ENCODE assay signal across 21 cellular contexts in genomic region chr6:135116566-135116965, GRCh38.
DNase-seq lines count a peak whose midpoint lies in the region; ATAC-seq, FAIRE-seq and TF ChIP-seq lines count a peak whose summit lies in the region.
"Had no signal": no experiment of that assay in that cellular context is flagged by ENCODE, and none has a peak within 500 bp of the region (broad histone marks: within the 10 kb centered on the region; RNA-seq: fewer than 3 reads in every experiment).

No MANE protein-coding gene starts in this region.

- peaks cover 6 to 8% of the 10 kb centered on the region in 2 donors for H3K36me3 Mint-ChIP-seq in activated T-cell treated with anti-CD3 and anti-CD28 coated beads, Interleukin-2, amount 50 U/mL, for 72 hours (ENCODE audit: insufficient read depth in 2 of 2)
- H3K36me3 Mint-ChIP-seq in activated CD8-positive, alpha-beta T cell treated with anti-CD3 and anti-CD28 coated beads, Interleukin-2, amount 10 ng/mL, durations not matched to agents 7 days and 5 days (ENCODE audit: low read depth), result peaks cover 12% of the 10 kb centered on the region
- peaks cover 12% of the 10 kb centered on the region for H3K36me3 Mint-ChIP-seq in stimulated activated effector memory CD8-positive, alpha-beta T cell treated with anti-CD3 and anti-CD28 coated beads, Interleukin-12 subunit alpha, Interleukin-12 subunit beta, amount 100 ng/mL, for 72 hours
- H3K36me3 Mint-ChIP-seq: brain, immature natural killer cell had no signal

- no peak for ATAC-seq in activated T-cell treated with anti-CD3 and anti-CD28 coated beads, Interleukin-2, amount 50 U/mL, for 72 hours (replicated peaks in 1 of 2)
- peak; percentile 39 for ATAC-seq in activated CD8-positive, alpha-beta T cell treated with anti-CD3 and anti-CD28 coated beads, Interleukin-2, amount 10 ng/mL, durations not matched to agents 7 days and 5 days
- no peak for ATAC-seq in stimulated activated effector memory CD8-positive, alpha-beta T cell treated with anti-CD3 and anti-CD28 coated beads, Interleukin-12 subunit alpha, Interleukin-12 subunit beta, amount 100 ng/mL, for 72 hours
- no peak for ATAC-seq in GM21737 (IDR thresholded peaks at IDR 0.05; ENCODE audit: unreplicated experiment)
- ATAC-seq: heart right ventricle, K562, left ventricle myocardium superior had no signal

- FAIRE-seq in GM12892 (lab: Jason Lieb, UNC), result no peak
- FAIRE-seq: endothelial cell of umbilical vein, K562, small intestine had no signal

- peak overlapping the region; percentile 100 for H3K27ac Mint-ChIP-seq in activated T-cell treated with anti-CD3 and anti-CD28 coated beads, Interleukin-2, amount 50 U/mL, for 72 hours
- H3K27ac Mint-ChIP-seq in activated CD8-positive, alpha-beta T cell treated with anti-CD3 and anti-CD28 coated beads, Interleukin-2, amount 10 ng/mL, durations not matched to agents 7 days and 5 days, result peak overlapping the region; percentile 76
- H3K27ac Mint-ChIP-seq in stimulated activated effector memory CD8-positive, alpha-beta T cell treated with anti-CD3 and anti-CD28 coated beads, Interleukin-12 subunit alpha, Interleukin-12 subunit beta, amount 100 ng/mL, for 72 hours, result peak overlapping the region; percentile 94
- H3K27ac Mint-ChIP-seq: brain, immature natural killer cell had no signal

- peaks cover 88% of the 10 kb centered on the region for H3K4me1 Mint-ChIP-seq in activated T-cell treated with anti-CD3 and anti-CD28 coated beads, Interleukin-2, amount 50 U/mL, for 72 hours (ENCODE audit: low read depth)
- H3K4me1 Mint-ChIP-seq in activated CD8-positive, alpha-beta T cell treated with anti-CD3 and anti-CD28 coated beads, Interleukin-2, amount 10 ng/mL, durations not matched to agents 7 days and 5 days (ENCODE audit: low read depth), result peaks cover 74% of the 10 kb centered on the region
- peaks cover 64% of the 10 kb centered on the region for H3K4me1 Mint-ChIP-seq in stimulated activated effector memory CD8-positive, alpha-beta T cell treated with anti-CD3 and anti-CD28 coated beads, Interleukin-12 subunit alpha, Interleukin-12 subunit beta, amount 100 ng/mL, for 72 hours
- H3K4me1 Mint-ChIP-seq: brain, immature natural killer cell had no signal

- peaks cover 0 to 5% of the 10 kb centered on the region in 2 donors for H3K9me3 Mint-ChIP-seq in activated T-cell treated with anti-CD3 and anti-CD28 coated beads, Interleukin-2, amount 50 U/mL, for 72 hours
- H3K9me3 Mint-ChIP-seq in activated CD8-positive, alpha-beta T cell treated with anti-CD3 and anti-CD28 coated beads, Interleukin-2, amount 10 ng/mL, durations not matched to agents 7 days and 5 days (ENCODE audit: insufficient read depth), result peaks cover 6% of the 10 kb centered on the region
- no peaks in the 10 kb centered on the region for H3K9me3 Mint-ChIP-seq in stimulated activated effector memory CD8-positive, alpha-beta T cell treated with anti-CD3 and anti-CD28 coated beads, Interleukin-12 subunit alpha, Interleukin-12 subunit beta, amount 100 ng/mL, for 72 hours
- H3K9me3 Mint-ChIP-seq: immature natural killer cell had no signal

- H3K4me3 Mint-ChIP-seq in activated T-cell treated with anti-CD3 and anti-CD28 coated beads, Interleukin-2, amount 50 U/mL, for 72 hours, result peak overlapping the region; percentile 70 to 88
- peak overlapping the region; percentile 48 for H3K4me3 Mint-ChIP-seq in activated CD8-positive, alpha-beta T cell treated with anti-CD3 and anti-CD28 coated beads, Interleukin-2, amount 10 ng/mL, durations not matched to agents 7 days and 5 days
- peak overlapping the region; percentile 51 for H3K4me3 Mint-ChIP-seq in stimulated activated effector memory CD8-positive, alpha-beta T cell treated with anti-CD3 and anti-CD28 coated beads, Interleukin-12 subunit alpha, Interleukin-12 subunit beta, amount 100 ng/mL, for 72 hours
- H3K4me3 Mint-ChIP-seq: brain, immature natural killer cell had no signal

- POLR2A ChIA-PET in activated CD8-positive, alpha-beta T cell treated with anti-CD3 and anti-CD28 coated beads, Interleukin-2, amount 10 ng/mL, durations not matched to agents 7 days and 5 days (lab: Charles Lee), result interaction anchor here (1.0 to 4.1 kb wide), 3 partner anchors 12 to 65 kb away, joined by 6 to 41 read pairs (median 20); partner anchors contain the start of gene MYB

- CTCF ChIA-PET in activated CD8-positive, alpha-beta T cell treated with anti-CD3 and anti-CD28 coated beads, Interleukin-2, amount 10 ng/mL, durations not matched to agents 7 days and 5 days (lab: Charles Lee), result interaction anchor here (1.4 to 8.9 kb wide), 4 partner anchors 12 to 30 kb away, joined by 4 to 65 read pairs (median 6); no protein-coding TSS in a partner anchor

- no peaks in the 10 kb centered on the region for H3K27me3 Mint-ChIP-seq in activated T-cell treated with anti-CD3 and anti-CD28 coated beads, Interleukin-2, amount 50 U/mL, for 72 hours (ENCODE audit: low read depth)
- H3K27me3 Mint-ChIP-seq in activated CD8-positive, alpha-beta T cell treated with anti-CD3 and anti-CD28 coated beads, Interleukin-2, amount 10 ng/mL, durations not matched to agents 7 days and 5 days (ENCODE audit: low read depth), result no peaks in the 10 kb centered on the region

- no peak overlapping the region for H3K4me3 ChIP-seq in Jurkat, Clone E6-1 (ENCODE audit: low read length)
- H3K4me3 ChIP-seq: heart right ventricle, K562 had no signal

- DNase-seq in activated T-cell treated with anti-CD3 and anti-CD28 coated beads, Interleukin-2, amount 50 U/mL, for 72 hours, result peak in 1 of 2 donors; percentile 29
- DNase-seq in activated T-cell treated with anti-CD3 and anti-CD28 coated beads, Interleukin-2, amount 50 U/mL, for 1 hour, result no peak
- peak; percentile 81 for DNase-seq in Jurkat, Clone E6-1 (ENCODE audit: low read depth, low spot score)
- no peak for DNase-seq in activated CD8-positive, alpha-beta T cell treated with anti-CD3 and anti-CD28 coated beads, Interleukin-2, amount 10 ng/mL, durations not matched to agents 7 days and 5 days
- DNase-seq in stimulated activated effector memory CD8-positive, alpha-beta T cell treated with anti-CD3 and anti-CD28 coated beads, Interleukin-12 subunit alpha, Interleukin-12 subunit beta, amount 100 ng/mL, for 72 hours (ENCODE audit: low spot score in 2 of 2), result no peak
- DNase-seq in COLO829 (ENCODE audit: low spot score), result no peak
- DNase-seq in GM12892 (ENCODE audit: insufficient read length), result no peak
- DNase-seq: cortex of kidney; GOT3; heart right ventricle; immature natural killer cell; left ventricle myocardium superior; NCI-H1092; NCI-H524; Right ventricle myocardium superior; small intestine; stimulated activated CD4-positive, alpha-beta T cell treated with anti-CD3 and anti-CD28 coated beads, Interleukin-4, amount 100 ng/mL, for 24 hours had no signal

- TF ChIP-seq POLR2A in GM12892 (IDR thresholded peaks at IDR 0.05; ENCODE audit: low read depth, low read length), result no peak
